1 cellular context compared by ENCODE assay signal in the genomic region with DNA sequence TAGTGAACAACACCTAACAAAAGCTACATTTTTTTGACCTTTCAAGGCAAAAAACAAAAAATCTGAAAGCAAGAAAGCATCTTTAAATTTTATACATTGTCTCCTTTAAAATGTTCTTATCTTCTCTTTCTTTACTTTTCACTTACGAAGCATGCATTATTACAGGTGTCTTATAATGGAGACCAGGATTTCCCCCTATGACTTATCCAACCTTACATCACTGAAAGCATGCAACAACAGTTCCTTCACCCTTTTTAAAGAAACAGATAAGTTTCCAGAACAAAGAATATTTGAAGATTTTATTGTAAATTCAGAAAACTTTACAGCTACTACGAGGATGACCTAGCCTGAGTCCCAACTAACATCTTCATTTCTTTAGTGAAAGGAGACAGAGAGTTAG.
TF ChIP-seq lines count a peak whose summit lies in the region.

No MANE protein-coding gene starts in this region.

TF ChIP-seq in GM12878, 131 proteins besides CTCF, POLR2A, EP300 and RAD21:
- TF ChIP-seq CREB1 (IDR thresholded peaks at IDR 0.05; ENCODE audit: low read depth), result peak; percentile 43; the same call in 1 of the 2 replicates
- TF ChIP-seq, protein P1, sequence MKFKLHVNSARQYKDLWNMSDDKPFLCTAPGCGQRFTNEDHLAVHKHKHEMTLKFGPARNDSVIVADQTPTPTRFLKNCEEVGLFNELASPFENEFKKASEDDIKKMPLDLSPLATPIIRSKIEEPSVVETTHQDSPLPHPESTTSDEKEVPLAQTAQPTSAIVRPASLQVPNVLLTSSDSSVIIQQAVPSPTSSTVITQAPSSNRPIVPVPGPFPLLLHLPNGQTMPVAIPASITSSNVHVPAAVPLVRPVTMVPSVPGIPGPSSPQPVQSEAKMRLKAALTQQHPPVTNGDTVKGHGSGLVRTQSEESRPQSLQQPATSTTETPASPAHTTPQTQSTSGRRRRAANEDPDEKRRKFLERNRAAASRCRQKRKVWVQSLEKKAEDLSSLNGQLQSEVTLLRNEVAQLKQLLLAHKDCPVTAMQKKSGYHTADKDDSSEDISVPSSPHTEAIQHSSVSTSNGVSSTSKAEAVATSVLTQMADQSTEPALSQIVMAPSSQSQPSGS (IDR thresholded peaks at IDR 0.05; ENCODE audit: low read length), result peak; percentile 74
- no peak for TF ChIP-seq SUZ12 (IDR thresholded peaks at IDR 0.05; ENCODE audit: unreplicated experiment)
- TF ChIP-seq NFIC (IDR thresholded peaks at IDR 0.05; ENCODE audit: low read depth, low read length), result peak; percentile 65; the same call in 1 of the 2 replicates
- TF ChIP-seq CREM (IDR thresholded peaks at IDR 0.05; ENCODE audit: low read depth), result peak; percentile 38; the same call in 1 of the 2 replicates
- TF ChIP-seq ATF7 (IDR thresholded peaks at IDR 0.05; ENCODE audit: low read depth), result peak; percentile 63; the same call in 1 of the 2 replicates
- TF ChIP-seq, protein P2, sequence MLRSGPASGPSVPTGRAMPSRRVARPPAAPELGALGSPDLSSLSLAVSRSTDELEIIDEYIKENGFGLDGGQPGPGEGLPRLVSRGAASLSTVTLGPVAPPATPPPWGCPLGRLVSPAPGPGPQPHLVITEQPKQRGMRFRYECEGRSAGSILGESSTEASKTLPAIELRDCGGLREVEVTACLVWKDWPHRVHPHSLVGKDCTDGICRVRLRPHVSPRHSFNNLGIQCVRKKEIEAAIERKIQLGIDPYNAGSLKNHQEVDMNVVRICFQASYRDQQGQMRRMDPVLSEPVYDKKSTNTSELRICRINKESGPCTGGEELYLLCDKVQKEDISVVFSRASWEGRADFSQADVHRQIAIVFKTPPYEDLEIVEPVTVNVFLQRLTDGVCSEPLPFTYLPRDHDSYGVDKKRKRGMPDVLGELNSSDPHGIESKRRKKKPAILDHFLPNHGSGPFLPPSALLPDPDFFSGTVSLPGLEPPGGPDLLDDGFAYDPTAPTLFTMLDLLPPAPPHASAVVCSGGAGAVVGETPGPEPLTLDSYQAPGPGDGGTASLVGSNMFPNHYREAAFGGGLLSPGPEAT (IDR thresholded peaks at IDR 0.05; ENCODE audit: low read depth), result 0 out of 2 replicates have a peak, but pooled peaks have one; percentile 24
- peak; percentile 30; the same call in 1 of the 2 replicates for TF ChIP-seq RUNX3 (IDR thresholded peaks at IDR 0.05; ENCODE audit: low read length)
- no peak for TF ChIP-seq BRCA1 (IDR thresholded peaks at IDR 0.05; ENCODE audit: low read depth, low read length)
- TF ChIP-seq FOXM1 (IDR thresholded peaks at IDR 0.05; ENCODE audit: low read depth, low read length), result peak; percentile 53; the same call in 1 of the 2 replicates
- TF ChIP-seq JUNB (IDR thresholded peaks at IDR 0.05), result peak; percentile 78
